Comparison of ENCODE assay signal across 9 cellular contexts in genomic region chr11:8006349-8006977, GRCh38. TPM values are rescaled to one million over a fixed set of nuclear protein-coding genes. Genes with fewer than 3 reads are reported as not detected.
DNase-seq lines count a peak whose midpoint lies in the region; ATAC-seq, FAIRE-seq and TF ChIP-seq lines count a peak whose summit lies in the region.
"Had no signal": no experiment of that assay in that cellular context is flagged by ENCODE, and none has a peak within 500 bp of the region (broad histone marks: within the 10 kb centered on the region; RNA-seq: fewer than 3 reads in every experiment).

No MANE protein-coding gene starts in this region.

- TF ChIP-seq CTCF in Calu3 (IDR thresholded peaks at IDR 0.05; ENCODE audit: unreplicated experiment), result peak; percentile 59
- peak in 3 of 4 donors; percentile 57 to 77 (median 75) for TF ChIP-seq CTCF in pancreas (IDR thresholded peaks at IDR 0.05)

- no peaks in the 10 kb centered on the region for H3K9me3 ChIP-seq in pancreas

- no peaks in the 10 kb centered on the region for H3K4me1 Mint-ChIP-seq in Calu3 (ENCODE audit: low read depth, unreplicated experiment)

- no TSS peak for BruUV-seq in Calu3 (replicated peaks; lab: Mats Ljungman, UMichigan)

- H3K9me3 Mint-ChIP-seq in Calu3 (ENCODE audit: low read depth, unreplicated experiment), result no peaks in the 10 kb centered on the region
- H3K9me3 Mint-ChIP-seq: stimulated activated naive CD8-positive, alpha-beta T cell treated with anti-CD3 and anti-CD28 coated beads, Interleukin-15, Interleukin-2, amounts not matched to agents 100 ng/mL and 50 ng/mL, for 24 hours had no signal

- no peak overlapping the region for H3K27ac Mint-ChIP-seq in Calu3 (ENCODE audit: unreplicated experiment)
- H3K27ac Mint-ChIP-seq: stimulated activated naive CD8-positive, alpha-beta T cell treated with anti-CD3 and anti-CD28 coated beads, Interleukin-15, Interleukin-2, amounts not matched to agents 100 ng/mL and 50 ng/mL, for 24 hours had no signal

- intact Hi-C loops in Calu3 (cut with micrococcal nuclease; ENCODE audit: unreplicated experiment), result loop anchor here (1.0 to 5.0 kb wide), 2 partner anchors 93 to 561 kb away; no protein-coding TSS in a partner anchor
- intact Hi-C loops in pancreas (cut with DNase I), result loop anchor here in 2 of 3 donors (5.0 kb wide), 1 partner anchor 86 kb away; no protein-coding TSS in a partner anchor

- H3K27me3 ChIP-seq in pancreas, result no peaks in the 10 kb centered on the region

- no peak overlapping the region for H3K4me3 ChIP-seq in pancreas

- no peaks in the 10 kb centered on the region for H3K4me1 ChIP-seq in pancreas

- FAIRE-seq in pancreas (lab: Jason Lieb, UNC), result no peak

- no peaks in the 10 kb centered on the region for H3K36me3 Mint-ChIP-seq in Calu3 (ENCODE audit: insufficient read depth, unreplicated experiment)

- ATAC-seq in GM19438 (IDR thresholded peaks at IDR 0.05; ENCODE audit: low read depth, unreplicated experiment) (peak; percentile 73), HG03571 (IDR thresholded peaks at IDR 0.05; ENCODE audit: unreplicated experiment) (peak; percentile 67), pancreas (peak; percentile 90 to 99 (median 97)), GM18517 (IDR thresholded peaks at IDR 0.05; ENCODE audit: unreplicated experiment) (no peak)

- CTCF ChIA-PET in Calu3 (lab: Charles Lee), result interaction anchor here (0.6 to 2.2 kb wide), 13 partner anchors 8 to 101 kb away, joined by 3 to 97 read pairs (median 4); no protein-coding TSS in a partner anchor

- H3K27ac ChIP-seq in pancreas, result no peak overlapping the region

- no peaks in the 10 kb centered on the region for H3K36me3 ChIP-seq in pancreas

- H3K27me3 Mint-ChIP-seq in Calu3 (ENCODE audit: unreplicated experiment), result peaks cover 10% of the 10 kb centered on the region
- H3K27me3 Mint-ChIP-seq: stimulated activated naive CD8-positive, alpha-beta T cell treated with anti-CD3 and anti-CD28 coated beads, Interleukin-15, Interleukin-2, amounts not matched to agents 100 ng/mL and 50 ng/mL, for 24 hours had no signal

- peak; percentile 71 for DNase-seq in Calu3
- peak; percentile 22 for DNase-seq in NOMO-1 treated with DMSO at 0.1 percent for 48 hours (lab: John Stamatoyannopoulos, UW; ENCODE audit: unreplicated experiment)
- DNase-seq in activated effector memory CD4-positive, alpha-beta T cell treated with Interleukin-2 at 50 U/mL for 16 hours, result peak; percentile 13
- peak; percentile 46 for DNase-seq in germinal center (ENCODE audit: low spot score)
- DNase-seq in pancreas, result peak in 4 of 6 donors; percentile 38 to 76 (median 44)

- no peak overlapping the region for H3K4me3 Mint-ChIP-seq in Calu3 (ENCODE audit: low read depth, unreplicated experiment)
- H3K4me3 Mint-ChIP-seq: stimulated activated naive CD8-positive, alpha-beta T cell treated with anti-CD3 and anti-CD28 coated beads, Interleukin-15, Interleukin-2, amounts not matched to agents 100 ng/mL and 50 ng/mL, for 24 hours had no signal

RNA-seq across cellular contexts. Expression of gene EIF3F, which starts 19.3 kb away (rescaled TPM):
- total RNA-seq in Calu3 (2022) (178 and 197 TPM in 2 replicates), pancreas (100 to 1,000 TPM; 132 to 201 (median 175) TPM)
- polyA plus RNA-seq in pancreas, result 100 to 1,000 TPM; 106 to 189 TPM

RNA-seq across cellular contexts. Expression of gene NLRP10, which starts 41.2 kb away (rescaled TPM):
- total RNA-seq in Calu3 (2022) (not detected in 2 replicates), pancreas (not detected)
- polyA plus RNA-seq in pancreas, result under 1 TPM in 1 of 2 donors, not detected in 1; 0.05 TPM

Comparison
In these comparisons a context has a peak if more than half of its experiments do, and no peak if none do; other contexts are left out.
1. DNase-seq: peak in every context shown above with its lines; median percentile 71 in Calu3; 46 in germinal center; 44 in pancreas; 22 in NOMO-1 treated with DMSO at 0.1 percent for 48 hours; 13 in activated effector memory CD4-positive, alpha-beta T cell treated with Interleukin-2 at 50 U/mL for 16 hours.